8 cellular contexts compared by ENCODE assay signal in the genomic region with DNA sequence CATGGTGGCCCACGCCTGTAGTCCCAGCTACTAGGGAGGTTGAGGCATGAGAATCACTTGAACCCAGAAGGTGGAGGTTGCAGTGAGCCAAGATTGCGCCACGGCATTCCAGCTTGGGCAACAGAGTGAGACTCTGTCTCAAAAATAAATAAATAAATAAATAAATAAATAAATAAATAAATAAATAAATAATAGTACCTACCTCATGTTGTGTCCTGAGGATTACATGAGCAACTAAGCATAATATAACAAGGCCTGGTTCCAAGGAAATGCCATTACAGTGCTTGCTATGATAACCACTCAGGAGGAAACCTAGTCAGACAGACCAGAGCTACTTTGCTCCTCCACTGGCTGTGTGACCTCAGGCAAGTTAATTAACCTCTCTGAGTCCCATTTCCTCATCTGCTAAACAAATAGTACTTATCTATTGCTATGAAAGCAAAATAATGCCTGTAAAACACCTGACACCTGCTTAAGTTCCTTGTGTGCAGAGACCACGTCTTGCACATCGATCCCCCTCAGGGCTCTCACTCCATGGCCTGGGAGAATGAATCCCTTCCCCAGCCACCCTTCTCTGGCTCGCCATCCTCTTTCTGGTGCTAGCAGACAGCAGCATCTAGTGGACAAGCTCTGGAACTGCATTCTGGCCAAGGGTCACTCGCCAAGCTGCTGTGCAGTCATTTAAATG. TPM values are rescaled to one million over a fixed set of nuclear protein-coding genes. Genes with fewer than 3 reads are reported as not detected.
A peak's percentile ranks its signal among the peaks of the same experiment; 100 is the strongest.
DNase-seq lines count a peak whose midpoint lies in the region; ATAC-seq, FAIRE-seq and TF ChIP-seq lines count a peak whose summit lies in the region.

No MANE protein-coding gene starts in this region.

- FAIRE-seq in frontal cortex (lab: Jason Lieb, UNC) = no peak

- DNase-seq in DMS79 (lab: John Stamatoyannopoulos, UW) (peak; percentile 35), RPMI7951 (ENCODE audit: low read depth) (peak; percentile 54), frontal cortex (ENCODE audit: low spot score in 2 of 2) (peak; percentile 75 to 80), osteocyte (ENCODE audit: extremely low spot score, unreplicated experiment) (no peak), aorta (peak in 1 of 2 donors; percentile 74)
- peak; percentile 23 for DNase-seq in activated gamma-delta T cell treated with anti-CD3 and anti-CD28 coated beads, Interleukin-2, amount 50 U/mL, for 16 hours (ENCODE audit: low read depth)

- no peaks in the 10 kb centered on the region for H3K4me1 ChIP-seq in aorta (ENCODE audit: control insufficient read depth in 1 of 2, insufficient read depth in 2 of 2, low read length in 2 of 2)

- no peaks in the 10 kb centered on the region for H3K9me3 Mint-ChIP-seq in osteocyte (ENCODE audit: unreplicated experiment)

- peaks cover 46% of the 10 kb centered on the region for H3K27me3 Mint-ChIP-seq in osteocyte (ENCODE audit: unreplicated experiment)

- no peak overlapping the region for H3K27ac Mint-ChIP-seq in osteocyte (ENCODE audit: unreplicated experiment)

- H3K27me3 ChIP-seq in aorta (ENCODE audit: control insufficient read depth in 1 of 2, insufficient read depth in 2 of 2, low read length in 1 of 2) = no peaks in the 10 kb centered on the region

- WGBS in aorta, 2 donors = 36% methylated on average over 7 of the region's 7 CpGs

- H3K4me3 ChIP-seq in aorta (ENCODE audit: low read length in 2 of 2) = no peak overlapping the region

- peak; percentile 82 for ATAC-seq in aorta (ENCODE audit: low FRiP score)
- no peak for ATAC-seq in GM18519 (IDR thresholded peaks at IDR 0.05; ENCODE audit: low FRiP score, unreplicated experiment)

- TF ChIP-seq CTCF in LNCAP (IDR thresholded peaks at IDR 0.05) (peak; percentile 100), osteocyte (IDR thresholded peaks at IDR 0.05) (peak; percentile 97)

- H3K36me3 Mint-ChIP-seq in osteocyte (ENCODE audit: unreplicated experiment) = no peaks in the 10 kb centered on the region

- H3K27ac ChIP-seq in aorta (ENCODE audit: low read depth in 1 of 2, low read length in 2 of 2) = no peak overlapping the region

- H3K4me1 Mint-ChIP-seq in osteocyte (ENCODE audit: unreplicated experiment) = peaks cover 4% of the 10 kb centered on the region

- intact Hi-C loops in aorta (cut with DNase I) = loop anchor here (5.0 kb wide), 1 partner anchor 110 kb away; no protein-coding TSS in a partner anchor

- no peaks in the 10 kb centered on the region for H3K36me3 ChIP-seq in aorta (ENCODE audit: control insufficient read depth in 1 of 2, insufficient read depth in 2 of 2, low read length in 1 of 2)

- H3K4me3 Mint-ChIP-seq in osteocyte (ENCODE audit: unreplicated experiment) = no peak overlapping the region

- no peaks in the 10 kb centered on the region for H3K9me3 ChIP-seq in aorta (ENCODE audit: control insufficient read depth, low read length)

RNA-seq across cellular contexts. Expression of gene EPOP, which starts 7.5 kb away (rescaled TPM):
- total RNA-seq in RPMI7951 (2014; rRNA removed; shearing (Covaris generic)) = 1.7 and 1.8 TPM in 2 replicates
- total RNA-seq in frontal cortex = 0.82 TPM
- total RNA-seq in osteocyte = 1.0 TPM in 2 replicates
- total RNA-seq in aorta = 1 to 10 TPM; 1.3 to 1.5 TPM
- polyA plus RNA-seq in aorta = under 1 TPM in 1 of 2 donors, not detected in 1; 0.64 TPM

RNA-seq across cellular contexts. Expression of gene MLLT6, which starts 37.8 kb away (rescaled TPM):
- total RNA-seq in RPMI7951 (2014; rRNA removed; shearing (Covaris generic)) = 9.3 and 13.9 TPM in 2 replicates
- total RNA-seq in frontal cortex = 16.3 TPM
- 96.1 and 107 TPM in 2 replicates for total RNA-seq in osteocyte
- total RNA-seq in aorta = 100 to 1,000 TPM; 124 to 195 TPM
- 10 to 100 TPM; 28.7 to 70.1 TPM for polyA plus RNA-seq in aorta
